25 cellular contexts compared by ENCODE assay signal in genomic region chr20:57847104-57847503, GRCh38.
"Had no signal": no experiment of that assay in that cellular context is flagged by ENCODE, and none has a peak within 500 bp of the region (broad histone marks: within the 10 kb centered on the region; RNA-seq: fewer than 3 reads in every experiment).

No MANE protein-coding gene starts in this region.

- ATAC-seq: natural killer cell treated with Interleukin-12 subunit alpha and Interleukin-12 subunit beta and Interleukin-15 and Interleukin-18, amount 100 ng/mL, for 72 hours; right lobe of liver; stimulated activated naive CD8-positive, alpha-beta T cell treated with anti-CD3 and anti-CD28 coated beads, Interleukin-15, Interleukin-2, amounts not matched to agents 100 U/mL and 50 U/mL, for 24 hours had no signal

- H3K27me3 ChIP-seq: ascending aorta, esophagus squamous epithelium, right lobe of liver, testis, transverse colon had no signal

- H3K4me1 ChIP-seq: ascending aorta, esophagus squamous epithelium, left ventricle myocardium inferior, right lobe of liver, testis, transverse colon had no signal

- H3K4me3 ChIP-seq: ascending aorta, esophagus squamous epithelium, left ventricle myocardium inferior, lung, right lobe of liver, skin epidermis, testis, transverse colon had no signal

- H3K27ac ChIP-seq: ascending aorta, brain microvascular endothelial cell, esophagus squamous epithelium, left ventricle myocardium inferior, right lobe of liver, testis, transverse colon had no signal

- H3K9me3 ChIP-seq: ascending aorta, esophagus squamous epithelium, right lobe of liver, testis, transverse colon had no signal

- H3K36me3 ChIP-seq: ascending aorta, brain microvascular endothelial cell, esophagus squamous epithelium, left ventricle myocardium inferior, right lobe of liver, transverse colon had no signal

- DNase-seq: activated CD4-positive, alpha-beta memory T cell treated with anti-CD3 and anti-CD28 coated beads, Interleukin-2, amount 10 ng/mL, durations not matched to agents 7 days and 5 days; activated CD4-positive, alpha-beta T cell treated with anti-CD3 and anti-CD28 coated beads for 1 hour; activated CD4-positive, alpha-beta T cell treated with anti-CD3 and anti-CD28 coated beads, Interleukin-2, amount 10 ng/mL, durations not matched to agents 7 days and 5 days; activated effector memory CD4-positive, alpha-beta T cell treated with anti-CD3 and anti-CD28 coated beads, Interleukin-2, amount 50 U/mL, for 16 hours; activated naive CD4-positive, alpha-beta T cell treated with anti-CD3 and anti-CD28 coated beads, Interleukin-2, amount 10 ng/mL, durations not matched to agents 7 days and 5 days; activated naive CD8-positive, alpha-beta T cell treated with anti-CD3 and anti-CD28 coated beads, Interleukin-2, amount 10 ng/mL, durations not matched to agents 7 days and 5 days; activated T-cell treated with anti-CD3 and anti-CD28 coated beads, Interleukin-2, amount 50 U/mL, for 1 hour; brain microvascular endothelial cell; caudate nucleus; cortex of kidney; esophagus squamous epithelium; foreskin melanocyte; left ventricle myocardium inferior; mesendoderm; right lobe of liver; stimulated activated CD4-positive, alpha-beta T cell treated with anti-CD3 and anti-CD28 coated beads, Interleukin-12 subunit alpha, Interleukin-12 subunit beta, amount 100 ng/mL, for 4 hours; stimulated activated CD4-positive, alpha-beta T cell treated with anti-CD3 and anti-CD28 coated beads, Interleukin-4, amount 100 ng/mL, for 1 hour; stimulated activated naive CD8-positive, alpha-beta T cell treated with anti-CD3 and anti-CD28 coated beads, Interleukin-15, Interleukin-2, amounts not matched to agents 100 U/mL and 50 U/mL, for 24 hours; T-helper 2 cell; testis; transverse colon had no signal
